ENCODE assay signal across 8 cellular contexts in genomic region chrX:151397741-151398070, GRCh38. TPM values are rescaled to one million over a fixed set of nuclear protein-coding genes. Genes with fewer than 3 reads are reported as not detected.
A peak's percentile ranks its signal among the peaks of the same experiment; 100 is the strongest.
DNase-seq lines count a peak whose midpoint lies in the region; ATAC-seq and TF ChIP-seq lines count a peak whose summit lies in the region.

No MANE protein-coding gene starts in this region.

- H3K9me3 ChIP-seq in iPS-15b (ENCODE audit: control insufficient read depth, insufficient read depth, low read length): no peaks in the 10 kb centered on the region
- H3K9me3 ChIP-seq in subcutaneous abdominal adipose tissue (ENCODE audit: control insufficient read depth in 5 of 5, low read length in 5 of 5): no peaks in the 10 kb centered on the region

- H3K27ac ChIP-seq in subcutaneous abdominal adipose tissue (ENCODE audit: low read depth, low read length): peak overlapping the region; percentile 75

- peak; percentile 30 for DNase-seq in ELR (ENCODE audit: low read depth)
- DNase-seq in activated B cell treated with CpG ODN at 0.5 μM for 24 hours: no peak
- no peak for DNase-seq in NCI-H187 treated with DMSO at 0.1 percent for 48 hours (lab: John Stamatoyannopoulos, UW)
- DNase-seq in GF-D8 (lab: John Stamatoyannopoulos, UW): no peak

- H3K36me3 ChIP-seq in iPS-15b (ENCODE audit: control insufficient read depth, insufficient read depth, low read length) (no peaks in the 10 kb centered on the region), subcutaneous abdominal adipose tissue (ENCODE audit: control insufficient read depth in 5 of 5, insufficient read depth in 5 of 5, low read length in 5 of 5) (no peaks in the 10 kb centered on the region)

- intact Hi-C loops in activated B cell treated with CpG ODN at 0.5 μM for 24 hours (cut with micrococcal nuclease): loop anchor here (2.0 to 5.0 kb wide), 7 partner anchors 415 to 1765 kb away; partner anchors contain the start of genes CD99L2, CETN2, EOLA2 and HMGB3

- CTCF ChIA-PET in activated B cell treated with CpG ODN at 0.5 μM for 24 hours (lab: Charles Lee): no interaction called here

- H3K4me3 ChIP-seq in iPS-15b (ENCODE audit: low read depth, low read length) (peak overlapping the region; percentile 80), subcutaneous abdominal adipose tissue (ENCODE audit: low read depth in 1 of 5, low read length in 5 of 5) (peak overlapping the region; percentile 67 to 87 (median 77))

- peaks cover 7% of the 10 kb centered on the region for H3K36me3 Mint-ChIP-seq in activated B cell treated with CpG ODN at 0.5 μM for 24 hours (ENCODE audit: low read depth)

- no peaks in the 10 kb centered on the region for H3K9me3 Mint-ChIP-seq in activated B cell treated with CpG ODN at 0.5 μM for 24 hours

- peak overlapping the region; percentile 87 for H3K4me3 Mint-ChIP-seq in activated B cell treated with CpG ODN at 0.5 μM for 24 hours

- POLR2A ChIA-PET in activated B cell treated with CpG ODN at 0.5 μM for 24 hours (lab: Charles Lee): interaction anchor here (0.7 to 1.7 kb wide), 3 partner anchors 12 to 1857 kb away, joined by 4 to 7 read pairs (median 6); partner anchors contain the start of genes CETN2, EOLA1 and NSDHL

- H3K27me3 ChIP-seq in iPS-15b (ENCODE audit: control insufficient read depth, insufficient read depth, low read length) (no peaks in the 10 kb centered on the region), subcutaneous abdominal adipose tissue (ENCODE audit: control insufficient read depth in 5 of 5, insufficient read depth in 4 of 5, low read length in 5 of 5) (peaks cover 0 to 1% (median 0%) of the 10 kb centered on the region in 5 donors)

- peak overlapping the region; percentile 79 for H3K27ac Mint-ChIP-seq in activated B cell treated with CpG ODN at 0.5 μM for 24 hours

- peak; percentile 1 for ATAC-seq in HG02623 (IDR thresholded peaks at IDR 0.05; ENCODE audit: unreplicated experiment)
- no peak for ATAC-seq in activated B cell treated with CpG ODN at 0.5 μM for 24 hours (ENCODE audit: low read depth)
- ATAC-seq in GM19397 (IDR thresholded peaks at IDR 0.05; ENCODE audit: unreplicated experiment): no peak

- TF ChIP-seq CTCF in activated B cell treated with CpG ODN at 0.5 μM for 24 hours (IDR thresholded peaks at IDR 0.05): no peak

- peaks cover 43% of the 10 kb centered on the region for H3K4me1 Mint-ChIP-seq in activated B cell treated with CpG ODN at 0.5 μM for 24 hours

- H3K9ac ChIP-seq in iPS-15b (ENCODE audit: low read depth, low read length) (peak overlapping the region; percentile 62), subcutaneous abdominal adipose tissue (ENCODE audit: low read length in 5 of 5) (peak overlapping the region; percentile 68 to 89 (median 80))

- H3K27me3 Mint-ChIP-seq in activated B cell treated with CpG ODN at 0.5 μM for 24 hours: no peaks in the 10 kb centered on the region

- H3K4me1 ChIP-seq in iPS-15b (ENCODE audit: control insufficient read depth, insufficient read depth, low read length): no peaks in the 10 kb centered on the region
- H3K4me1 ChIP-seq in subcutaneous abdominal adipose tissue (ENCODE audit: control insufficient read depth in 5 of 5, insufficient read depth in 5 of 5, low read length in 5 of 5): peaks cover 0 to 24% (median 18%) of the 10 kb centered on the region in 5 donors

RNA-seq across cellular contexts. Expression of gene VMA21, which starts 0.7 kb away (rescaled TPM):
- total RNA-seq in activated B cell treated with CpG ODN at 0.5 μM for 24 hours: 26.1 and 26.5 TPM in 2 replicates
